Comparison of ENCODE assay signal across 1 cellular context in genomic region chr1:56817716-56818463, GRCh38.
TF ChIP-seq lines count a peak whose summit lies in the region.

No MANE protein-coding gene starts in this region.

TF ChIP-seq in liver, 16 proteins besides CTCF, POLR2A, EP300 and RAD21:
- no peak for TF ChIP-seq NR2F2 (IDR thresholded peaks at IDR 0.05)
- peak; percentile 93 for TF ChIP-seq YY1 (IDR thresholded peaks at IDR 0.05)
- no peak for TF ChIP-seq GABPA (IDR thresholded peaks at IDR 0.05 in 1 of 2, conservative IDR thresholded peaks at IDR 0.05 in 1 of 2)
- no peak for TF ChIP-seq TAF1 (conservative IDR thresholded peaks at IDR 0.05)
- no peak for TF ChIP-seq FOXA2 (IDR thresholded peaks at IDR 0.05)
- peak; percentile 91 to 92 for TF ChIP-seq HNF4A (conservative IDR thresholded peaks at IDR 0.05)
- no peak for TF ChIP-seq ZBTB33 (IDR thresholded peaks at IDR 0.05)
- TF ChIP-seq ATF3 (IDR thresholded peaks at IDR 0.05) = peak; percentile 40
- TF ChIP-seq EGR1 (IDR thresholded peaks at IDR 0.05; ENCODE audit: low read depth in 2 of 2) = no peak
- TF ChIP-seq SP1 (IDR thresholded peaks at IDR 0.05) = peak; percentile 74
- peak; percentile 20 for TF ChIP-seq MAX (IDR thresholded peaks at IDR 0.05)
- peak; percentile 57 to 78 for TF ChIP-seq JUND (IDR thresholded peaks at IDR 0.05)
- TF ChIP-seq HNF4G (IDR thresholded peaks at IDR 0.05) = peak; percentile 91
- TF ChIP-seq REST (IDR thresholded peaks at IDR 0.05) = peak; percentile 69
- peak; percentile 52 to 65 for TF ChIP-seq RXRA (IDR thresholded peaks at IDR 0.05)
- TF ChIP-seq FOXA1 (IDR thresholded peaks at IDR 0.05) = peak; percentile 29
